In the genomic region with DNA sequence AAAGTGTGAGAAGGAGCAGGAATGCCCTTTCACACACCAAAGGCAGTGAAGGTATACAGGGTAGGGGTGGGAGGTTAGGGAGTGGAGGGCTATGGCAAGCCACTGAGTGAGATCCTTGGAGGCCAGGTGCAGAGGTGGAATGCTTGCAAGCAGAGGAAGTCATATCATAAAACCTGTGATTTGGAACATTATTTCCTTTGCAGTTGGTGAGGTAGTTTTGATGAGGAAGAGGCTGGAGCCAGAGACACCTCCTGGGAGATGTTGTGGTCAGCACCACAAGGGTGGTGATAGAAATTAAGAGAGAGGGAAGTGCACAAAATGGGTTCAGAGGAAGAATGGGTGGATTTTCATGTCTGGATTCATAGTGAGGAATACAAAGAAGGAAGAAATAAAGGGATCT, we compare ENCODE assay signal across 21 cellular contexts.
DNase-seq lines count a peak whose midpoint lies in the region; TF ChIP-seq lines count a peak whose summit lies in the region.
"Had no signal": no experiment of that assay in that cellular context is flagged by ENCODE, and none has a peak within 500 bp of the region (broad histone marks: within the 10 kb centered on the region; RNA-seq: fewer than 3 reads in every experiment).

No MANE protein-coding gene starts in this region.

- H3K27me3 Mint-ChIP-seq in nephron progenitor cell (ENCODE audit: low read depth, poor library complexity) = no peaks in the 10 kb centered on the region
- H3K27me3 Mint-ChIP-seq: CD4-positive, CD25-positive, alpha-beta regulatory T cell had no signal

- no peak for TF ChIP-seq CTCF in nephron progenitor cell (IDR thresholded peaks at IDR 0.05)

- H3K9ac ChIP-seq in BLaER1 treated with 17β-estradiol and CSF1 and Interleukin-3, amounts not matched to agents 10 nM and 100 nM = no peak overlapping the region

- H3K4me1 ChIP-seq in BLaER1 treated with 17β-estradiol and CSF1 and Interleukin-3, amounts not matched to agents 10 nM and 100 nM = peaks cover 25 to 65% (median 49%) of the 10 kb centered on the region in 10 experiments
- H3K4me1 ChIP-seq: Caco-2, HAP-1 had no signal

- H3K36me3 Mint-ChIP-seq in nephron progenitor cell (ENCODE audit: low read depth) = peaks cover 72% of the 10 kb centered on the region
- H3K36me3 Mint-ChIP-seq: CD4-positive, CD25-positive, alpha-beta regulatory T cell; CD8-positive, alpha-beta T cell had no signal

- DNase-seq in OCI-M1 (lab: John Stamatoyannopoulos, UW) (peak; percentile 21), UCSD-AML1 (lab: John Stamatoyannopoulos, UW; ENCODE audit: unreplicated experiment) (peak; percentile 25), nephron progenitor cell (no peak), amniotic stem cell (lab: John Stamatoyannopoulos, UW) (no peak), NCI-H1930 (lab: John Stamatoyannopoulos, UW) (no peak)
- no peak for DNase-seq in activated CD8-positive, alpha-beta memory T cell treated with anti-CD3 and anti-CD28 coated beads, Interleukin-2, amount 50 U/mL, for 48 hours
- DNase-seq: 8988T; ACHN; AML-193; BE2C; Caco-2; CD4-positive, CD25-positive, alpha-beta regulatory T cell; CD8-positive, alpha-beta T cell; DMS153; DND-41; GOT3; HFFc6 had no signal

- no peak overlapping the region for H3K27ac ChIP-seq in BLaER1 treated with 17β-estradiol and CSF1 and Interleukin-3, amounts not matched to agents 10 nM and 100 nM
- H3K27ac ChIP-seq: A549, C4-2B had no signal

- peaks cover 0 to 10% (median 0%) of the 10 kb centered on the region in 11 experiments; a peak in 3 of 22 replicates for H3K27me3 ChIP-seq in BLaER1 treated with 17β-estradiol and CSF1 and Interleukin-3, amounts not matched to agents 10 nM and 100 nM
- H3K27me3 ChIP-seq: BE2C had no signal

- H3K4me3 Mint-ChIP-seq in nephron progenitor cell = no peak overlapping the region
- H3K4me3 Mint-ChIP-seq: CD4-positive, CD25-positive, alpha-beta regulatory T cell; CD8-positive, alpha-beta T cell; HFFc6 had no signal

- H3K27ac Mint-ChIP-seq in nephron progenitor cell = peak overlapping the region; percentile 34
- H3K27ac Mint-ChIP-seq: CD4-positive, CD25-positive, alpha-beta regulatory T cell; CD8-positive, alpha-beta T cell; HFFc6 had no signal

- no peaks in the 10 kb centered on the region for H3K36me3 ChIP-seq in BLaER1 treated with 17β-estradiol and CSF1 and Interleukin-3, amounts not matched to agents 10 nM and 100 nM
- H3K36me3 ChIP-seq: HAP-1 had no signal

- no peaks in the 10 kb centered on the region for H4K20me1 ChIP-seq in BLaER1 treated with 17β-estradiol and CSF1 and Interleukin-3, amounts not matched to agents 10 nM and 100 nM

- no peak overlapping the region for H3K4me3 ChIP-seq in BLaER1 treated with 17β-estradiol and CSF1 and Interleukin-3, amounts not matched to agents 10 nM and 100 nM
- H3K4me3 ChIP-seq: A549, HAP-1 had no signal

- H3K9me3 Mint-ChIP-seq in nephron progenitor cell = peaks cover 20% of the 10 kb centered on the region

- H3K9me3 ChIP-seq in BLaER1 treated with 17β-estradiol and CSF1 and Interleukin-3, amounts not matched to agents 10 nM and 100 nM (replicated peaks in 1 of 11) = peaks cover 0 to 24% (median 16%) of the 10 kb centered on the region in 11 experiments; a peak in 16 of 22 replicates
- H3K9me3 ChIP-seq: HAP-1 had no signal

- peak overlapping the region in 9 of 11 experiments; percentile 5 to 63 (median 51); a peak in 17 of 22 replicates for H3K4me2 ChIP-seq in BLaER1 treated with 17β-estradiol and CSF1 and Interleukin-3, amounts not matched to agents 10 nM and 100 nM
- H3K4me2 ChIP-seq: A549 had no signal

- H3K4me1 Mint-ChIP-seq in nephron progenitor cell = peaks cover 53% of the 10 kb centered on the region

Comparison
In these comparisons a context has a peak if more than half of its experiments do, and no peak if none do; other contexts are left out.
1. DNase-seq: peak in OCI-M1 (single experiment) and UCSD-AML1 (single experiment); none in nephron progenitor cell (single experiment), amniotic stem cell (single experiment), NCI-H1930 (0 of 2) and activated CD8-positive, alpha-beta memory T cell treated with anti-CD3 and anti-CD28 coated beads, Interleukin-2, amount 50 U/mL, for 48 hours (single experiment).